In the genomic region with DNA sequence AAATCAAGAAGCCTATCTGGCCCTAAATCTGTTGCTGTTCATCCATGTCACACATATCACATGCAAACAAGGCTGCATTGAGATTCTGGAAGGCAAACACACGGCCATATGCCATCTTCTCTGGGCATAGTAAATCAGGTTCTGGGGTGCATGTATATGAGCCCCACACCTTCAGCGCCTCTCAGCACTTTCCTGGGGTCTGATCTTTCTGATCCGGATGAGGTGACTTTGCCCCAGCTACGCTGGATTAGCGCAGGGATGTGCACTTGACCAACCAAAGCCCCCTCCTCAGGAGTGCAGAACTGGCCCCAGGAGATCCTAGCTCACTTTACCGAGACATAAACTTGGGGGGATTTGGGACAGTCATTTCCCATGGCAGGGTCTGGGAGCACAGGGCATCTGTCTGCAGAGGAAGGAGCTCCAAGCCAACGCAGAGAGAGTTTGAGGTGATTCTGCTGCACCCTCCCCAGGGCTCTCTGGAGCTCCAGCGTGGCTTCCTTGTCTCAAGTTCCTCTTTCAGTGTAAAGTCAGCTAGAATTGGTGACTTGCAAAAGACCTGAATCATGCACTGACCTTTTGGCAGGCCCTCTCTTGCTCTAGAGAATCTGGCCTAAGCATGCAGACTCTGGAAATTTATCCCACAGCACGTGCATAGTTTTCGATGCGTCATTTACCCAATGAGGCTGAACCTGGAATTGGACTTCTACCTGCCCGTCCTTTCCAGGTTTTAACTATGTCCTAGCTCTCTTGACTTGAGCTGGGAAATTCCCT, we compare ENCODE assay signal across 10 cellular contexts.
A peak's percentile ranks its signal among the peaks of the same experiment; 100 is the strongest.
DNase-seq lines count a peak whose midpoint lies in the region; ATAC-seq, FAIRE-seq and TF ChIP-seq lines count a peak whose summit lies in the region.
"Had no signal": no experiment of that assay in that cellular context is flagged by ENCODE, and none has a peak within 500 bp of the region (broad histone marks: within the 10 kb centered on the region; RNA-seq: fewer than 3 reads in every experiment).

No MANE protein-coding gene starts in this region.

- no peak overlapping the region for H3K4me3 ChIP-seq in GM12878
- H3K4me3 ChIP-seq in right lobe of liver, result no peak overlapping the region
- H3K4me3 ChIP-seq: SK-N-MC had no signal

- in situ Hi-C loops in GM12878 (cut with MboI), result loop anchor here (5.0 to 10.0 kb wide), 2 partner anchors 62 to 224 kb away; partner anchors contain the start of gene KLF13

- peak overlapping the region; percentile 64; the same call in 1 of the 2 replicates for H3K9ac ChIP-seq in GM12878 (ENCODE audit: control insufficient read depth, insufficient read depth, low read length)

- FAIRE-seq in GM12878 (lab: Jason Lieb, UNC), result peak; percentile 73

- CTCF ChIA-PET in GM12878 (lab: Yijun Ruan, JAX), result interaction anchor here (0.8 to 7.3 kb wide), 20 partner anchors 10 to 226 kb away, joined by 3 to 66 read pairs (median 4); partner anchors contain the start of gene KLF13

- DNase-seq in DMS53 (lab: John Stamatoyannopoulos, UW), result peak; percentile 25
- no peak for DNase-seq in DMS53 treated with DMSO at 0.1 percent for 48 hours (lab: John Stamatoyannopoulos, UW; ENCODE audit: unreplicated experiment)
- DNase-seq in GM12878 (ENCODE audit: low read depth, low spot score), result peak; percentile 84
- DNase-seq in right lobe of liver, result peak; percentile 53 to 90 (median 73)
- no peak for DNase-seq in amniotic stem cell (lab: John Stamatoyannopoulos, UW)
- DNase-seq in NCI-H524 treated with DMSO at 0.1 percent for 48 hours (lab: John Stamatoyannopoulos, UW), result no peak
- DNase-seq in activated gamma-delta T cell (lab: John Stamatoyannopoulos, UW), result no peak

- WGBS in GM12878 (ENCODE audit: insufficient coverage, insufficient replicate concordance, low lambda C conversion rate, missing lambda C conversion rate), result 20% methylated on average over 12 of the region's 12 CpGs
- WGBS in right lobe of liver (ENCODE audit: insufficient coverage, low coverage, low lambda C conversion rate, missing lambda C conversion rate), result 42% methylated on average over 8 of the region's 12 CpGs

- POLR2A ChIA-PET in GM12878 (lab: Charles Lee), result interaction anchor here (0.6 to 7.4 kb wide), 12 partner anchors 8 to 197 kb away, joined by 4 to 112 read pairs (median 7); partner anchors contain the start of gene KLF13

- TSS peak; percentile 64 for BruUV-seq in GM12878 (replicated peaks; lab: Mats Ljungman, UMichigan)

- TF ChIP-seq CTCF in GM12878 (IDR thresholded peaks at IDR 0.05 in 2 of 3, conservative IDR thresholded peaks at IDR 0.05 in 1 of 3; ENCODE audit: control insufficient read depth in 2 of 3, extremely low read depth in 1 of 3, insufficient read depth in 1 of 3, low read depth in 3 of 3, low read length in 3 of 3) (no peak), right lobe of liver (IDR thresholded peaks at IDR 0.05) (no peak)

- peak; percentile 42; the same call in 1 of the 2 replicates for TF ChIP-seq POLR2A in GM12878 (IDR thresholded peaks at IDR 0.05; ENCODE audit: low read depth, low read length)
- peak; percentile 25 for TF ChIP-seq POLR2A in right lobe of liver (IDR thresholded peaks at IDR 0.05)

- H4K20me1 ChIP-seq in GM12878 (ENCODE audit: control insufficient read depth, insufficient read depth), result no peaks in the 10 kb centered on the region

- peak overlapping the region; percentile 87 for H3K27ac ChIP-seq in KOPT-K1 (ENCODE audit: low read depth, low read length, poor library complexity, severe bottlenecking)
- peak overlapping the region; percentile 94 for H3K27ac ChIP-seq in GM12878 (ENCODE audit: control insufficient read depth, insufficient read depth)
- peak overlapping the region; percentile 87 to 94 (median 92) for H3K27ac ChIP-seq in right lobe of liver
- H3K27ac ChIP-seq: 22Rv1, SK-N-MC had no signal

- no peak for TF ChIP-seq EP300 in GM12878 (IDR thresholded peaks at IDR 0.05; ENCODE audit: borderline replicate concordance in 1 of 2, control insufficient read depth in 1 of 2, low read depth in 2 of 2, low read length in 2 of 2)

- H3K27me3 ChIP-seq in GM12878 (replicated peaks in 1 of 2; ENCODE audit: control insufficient read depth in 2 of 2, insufficient read depth in 2 of 2, low read length in 1 of 2), result no peaks in the 10 kb centered on the region
- H3K27me3 ChIP-seq in right lobe of liver, result no peaks in the 10 kb centered on the region

- H3K4me2 ChIP-seq in GM12878 (ENCODE audit: control insufficient read depth, insufficient read depth), result peak overlapping the region; percentile 73

- no peaks in the 10 kb centered on the region for H3K79me2 ChIP-seq in GM12878 (ENCODE audit: control insufficient read depth, insufficient read depth, low read length)

- intact Hi-C loops in GM12878 (cut with micrococcal nuclease; ENCODE audit: unreplicated experiment), result loop anchor here (1.0 to 5.0 kb wide), 4 partner anchors 34 to 174 kb away; partner anchors contain the start of gene KLF13
- intact Hi-C loops in right lobe of liver (cut with DNase I), result no loop called here

- H3K36me3 ChIP-seq in KOPT-K1 (ENCODE audit: insufficient read depth, low read length) (no peaks in the 10 kb centered on the region), GM12878 (ENCODE audit: control insufficient read depth in 2 of 2, insufficient read depth in 2 of 2, low read length in 1 of 2) (no peaks in the 10 kb centered on the region), right lobe of liver (no peaks in the 10 kb centered on the region)

- H3K9me3 ChIP-seq in KOPT-K1 (ENCODE audit: insufficient read depth, low read length, poor library complexity, severe bottlenecking) (no peaks in the 10 kb centered on the region), GM12878 (replicated peaks; ENCODE audit: control insufficient read depth, insufficient read depth, low read length) (no peaks in the 10 kb centered on the region), right lobe of liver (no peaks in the 10 kb centered on the region)

- SMC1A ChIA-PET in GM12878 (lab: Charles Lee; ENCODE audit: uncharacterized antibody, unreplicated experiment), result interaction anchor here (0.8 to 10.4 kb wide), 20 partner anchors 9 to 225 kb away, joined by 3 to 152 read pairs (median 6); partner anchors contain the start of gene KLF13

- RAD21 ChIA-PET in GM12878 (lab: Charles Lee; ENCODE audit: unreplicated experiment), result interaction anchor here (0.9 to 8.8 kb wide), 31 partner anchors 9 to 360 kb away, joined by 3 to 169 read pairs (median 6); partner anchors contain the start of genes FAN1 and KLF13

- peak overlapping the region; percentile 1 for H2AFZ ChIP-seq in GM12878 (ENCODE audit: control insufficient read depth, low read depth, low read length)

- H3K4me1 ChIP-seq in GM12878 (ENCODE audit: control insufficient read depth, insufficient read depth, low read length) (peaks cover 66% of the 10 kb centered on the region), right lobe of liver (peaks cover 0 to 40% (median 19%) of the 10 kb centered on the region in 4 donors)

- ATAC-seq in GM12878 (peak; percentile 61), right lobe of liver (peak; percentile 61 to 67 (median 65))

- TF ChIP-seq RAD21 in GM12878 (IDR thresholded peaks at IDR 0.05; ENCODE audit: insufficient read depth, low read depth, low read length), result no peak

TF ChIP-seq in GM12878, 131 proteins besides CTCF, POLR2A, EP300 and RAD21 (continues in another document):
- TF ChIP-seq MEF2B (IDR thresholded peaks at IDR 0.05; ENCODE audit: partially characterized antibody, poor library complexity, severe bottlenecking) (peak; percentile 55), RBBP5 (conservative IDR thresholded peaks at IDR 0.05) (no peak), ETV6 (conservative IDR thresholded peaks at IDR 0.05 in 1 of 2, IDR thresholded peaks at IDR 0.05 in 1 of 2; ENCODE audit: borderline replicate concordance in 1 of 2, low read depth in 1 of 2) (peak in 1 of 2 experiments; percentile 15; a peak in 1 of 4 replicates), WRNIP1 (IDR thresholded peaks at IDR 0.05; ENCODE audit: borderline replicate concordance, low read depth, low read length) (no peak), HDGF (IDR thresholded peaks at IDR 0.05) (no peak), STAT1 (conservative IDR thresholded peaks at IDR 0.05) (no peak), IKZF1 (conservative IDR thresholded peaks at IDR 0.05) (peak; percentile 36), ZNF207 (IDR thresholded peaks at IDR 0.05; ENCODE audit: borderline replicate concordance) (0 out of 2 replicates have a peak, but pooled peaks have one; percentile 41), BHLHE40 (IDR thresholded peaks at IDR 0.05; ENCODE audit: borderline replicate concordance in 1 of 2, low read depth in 2 of 2, low read length in 1 of 2) (peak; percentile 75 to 90; a peak in 3 of 4 replicates), CHD1 (IDR thresholded peaks at IDR 0.05; ENCODE audit: low read depth, low read length) (no peak), PAX8 (IDR thresholded peaks at IDR 0.05) (no peak), SIN3A (IDR thresholded peaks at IDR 0.05; ENCODE audit: low read depth, low read length) (no peak), POLR2AphosphoS5 (IDR thresholded peaks at IDR 0.05; ENCODE audit: low read length) (no peak), HCFC1 (IDR thresholded peaks at IDR 0.05; ENCODE audit: low read length) (no peak), MXI1 (IDR thresholded peaks at IDR 0.05; ENCODE audit: low read depth, low read length) (no peak)
- TF ChIP-seq, protein P1, sequence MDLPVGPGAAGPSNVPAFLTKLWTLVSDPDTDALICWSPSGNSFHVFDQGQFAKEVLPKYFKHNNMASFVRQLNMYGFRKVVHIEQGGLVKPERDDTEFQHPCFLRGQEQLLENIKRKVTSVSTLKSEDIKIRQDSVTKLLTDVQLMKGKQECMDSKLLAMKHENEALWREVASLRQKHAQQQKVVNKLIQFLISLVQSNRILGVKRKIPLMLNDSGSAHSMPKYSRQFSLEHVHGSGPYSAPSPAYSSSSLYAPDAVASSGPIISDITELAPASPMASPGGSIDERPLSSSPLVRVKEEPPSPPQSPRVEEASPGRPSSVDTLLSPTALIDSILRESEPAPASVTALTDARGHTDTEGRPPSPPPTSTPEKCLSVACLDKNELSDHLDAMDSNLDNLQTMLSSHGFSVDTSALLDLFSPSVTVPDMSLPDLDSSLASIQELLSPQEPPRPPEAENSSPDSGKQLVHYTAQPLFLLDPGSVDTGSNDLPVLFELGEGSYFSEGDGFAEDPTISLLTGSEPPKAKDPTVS (IDR thresholded peaks at IDR 0.05; ENCODE audit: low read depth, low read length), result no peak

Comparison
In these comparisons a context has a peak if more than half of its experiments do, and no peak if none do; other contexts are left out.
1. DNase-seq: peak in DMS53 (single experiment), GM12878 (single experiment) and right lobe of liver (3 of 3); none in DMS53 treated with DMSO at 0.1 percent for 48 hours (single experiment), amniotic stem cell (single experiment), NCI-H524 treated with DMSO at 0.1 percent for 48 hours (single experiment) and activated gamma-delta T cell (single experiment).
2. Peak in every context shown above with its lines, with median percentiles within 50 percentile points of each other: H3K27ac ChIP-seq.